ENCODE assay signal across 3 cellular contexts in genomic region chr11:94370576-94370975, GRCh38. TPM values are rescaled to one million over a fixed set of nuclear protein-coding genes. Genes with fewer than 3 reads are reported as not detected.
"Had no signal": no experiment of that assay in that cellular context is flagged by ENCODE, and none has a peak within 500 bp of the region (broad histone marks: within the 10 kb centered on the region; RNA-seq: fewer than 3 reads in every experiment).

No MANE protein-coding gene starts in this region.

RNA-seq across cellular contexts. Expression of gene GPR83, which starts 30.6 kb away (rescaled TPM):
- total RNA-seq: M059J, PC-9, RPMI7951 had no signal
